ENCODE assay signal across 1 cellular context in genomic region chr5:156380846-156381245, GRCh38.
TF ChIP-seq lines count a peak whose summit lies in the region.

No MANE protein-coding gene starts in this region.

TF ChIP-seq in GM23338, 12 proteins besides CTCF, POLR2A, EP300 and RAD21 (continued from another document):
- TF ChIP-seq ZNF462 (CRISPR knock-in tag; IDR thresholded peaks at IDR 0.05) (no peak), CREB1 (CRISPR knock-in tag; IDR thresholded peaks at IDR 0.05; ENCODE audit: low read depth) (no peak), NANOG (IDR thresholded peaks at IDR 0.05; ENCODE audit: borderline replicate concordance) (no peak), EZH2phosphoT487 (IDR thresholded peaks at IDR 0.05; ENCODE audit: unreplicated experiment) (no peak), STAT1 (IDR thresholded peaks at IDR 0.05; ENCODE audit: unreplicated experiment) (no peak), ZNF331 (CRISPR knock-in tag; IDR thresholded peaks at IDR 0.05; ENCODE audit: low read depth) (no peak)
